In the genomic region with DNA sequence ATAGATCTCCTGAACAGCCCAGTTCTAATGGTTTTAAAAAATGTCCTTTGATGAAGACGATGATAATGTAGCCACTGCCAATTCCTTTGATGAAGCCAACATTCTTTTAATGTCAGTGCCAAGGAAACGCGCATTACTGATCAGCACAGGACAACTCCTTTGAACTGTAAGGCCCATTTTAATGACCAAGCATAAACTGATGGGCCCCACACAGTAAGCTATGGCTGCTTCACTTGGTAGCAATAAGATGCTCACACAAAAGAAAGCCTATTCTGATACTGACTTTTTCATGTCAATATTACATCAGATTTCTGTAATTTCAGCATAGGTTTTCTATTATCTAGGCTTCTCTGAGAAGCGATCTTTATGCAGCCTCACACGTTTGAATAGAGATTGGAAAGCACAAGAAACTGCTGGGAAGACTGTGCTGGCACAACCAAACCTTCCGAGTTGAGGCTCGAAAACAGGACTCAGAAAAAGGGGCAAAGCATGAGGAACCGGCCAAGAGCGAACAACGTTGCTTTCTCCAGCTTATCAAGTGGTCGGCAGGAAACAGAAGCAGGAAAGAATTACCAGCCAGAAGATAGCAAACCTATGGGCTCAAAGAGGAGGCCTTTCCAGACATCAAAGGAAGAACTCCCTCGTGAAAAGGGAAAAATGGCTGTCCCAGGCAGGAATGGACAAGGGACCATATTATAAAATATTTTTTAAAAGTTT, we compare ENCODE assay signal across 16 cellular contexts. TPM values are rescaled to one million over a fixed set of nuclear protein-coding genes. Genes with fewer than 3 reads are reported as not detected.
DNase-seq lines count a peak whose midpoint lies in the region; ATAC-seq, FAIRE-seq and TF ChIP-seq lines count a peak whose summit lies in the region.
"Had no signal": no experiment of that assay in that cellular context is flagged by ENCODE, and none has a peak within 500 bp of the region (broad histone marks: within the 10 kb centered on the region; RNA-seq: fewer than 3 reads in every experiment).

No MANE protein-coding gene starts in this region.

- CTCF ChIA-PET in HepG2 (lab: Yijun Ruan, JAX; ENCODE audit: low intra/inter-chr PET ratio, low total read pairs): no interaction called here
- CTCF ChIA-PET in PC-3 (lab: Charles Lee): no interaction called here

- WGBS in liver: 76% methylated on average over 12 of the region's 12 CpGs
- WGBS in HepG2 (ENCODE audit: low lambda C conversion rate): 93% methylated on average over 12 of the region's 12 CpGs

- H4K20me1 ChIP-seq in HepG2 (ENCODE audit: insufficient read depth, low read length) (no peaks in the 10 kb centered on the region), PC-3 (ENCODE audit: low read length) (no peaks in the 10 kb centered on the region)

- H3K27ac ChIP-seq in liver (ENCODE audit: low read depth in 1 of 2, low read length in 2 of 2): peak overlapping the region; percentile 13 to 26
- no peak overlapping the region for H3K27ac ChIP-seq in HepG2 (ENCODE audit: extremely low read length, insufficient read depth, low read length)
- peak overlapping the region; percentile 25; the same call in 1 of the 2 replicates for H3K27ac ChIP-seq in SK-N-MC
- H3K27ac ChIP-seq in WERI-Rb-1: no peak overlapping the region
- no peak overlapping the region for H3K27ac ChIP-seq in PC-3 (ENCODE audit: low read length)
- H3K27ac ChIP-seq: left ventricle myocardium inferior, PC-9 had no signal

- intact Hi-C loops in HepG2 (cut with micrococcal nuclease; ENCODE audit: unreplicated experiment) (no loop called here), PC-3 (cut with micrococcal nuclease) (no loop called here)

- BruUV-seq in HepG2 (replicated peaks; lab: Mats Ljungman, UMichigan) (no TSS peak), PC-3 (replicated peaks; lab: Mats Ljungman, UMichigan) (no TSS peak)

- TF ChIP-seq RAD21 in liver (IDR thresholded peaks at IDR 0.05) (no peak), HepG2 (CRISPR knock-in tag; IDR thresholded peaks at IDR 0.05) (no peak)

- TF ChIP-seq EP300 in HepG2 (IDR thresholded peaks at IDR 0.05; ENCODE audit: low read depth in 2 of 2, low read length in 2 of 2): no peak
- TF ChIP-seq EP300 in HepG2 (CRISPR knock-in tag; IDR thresholded peaks at IDR 0.05; ENCODE audit: borderline replicate concordance): no peak

- H3K36me3 ChIP-seq in liver (ENCODE audit: control insufficient read depth in 4 of 4, insufficient read depth in 3 of 4, low read depth in 1 of 4, low read length in 3 of 4) (peaks cover 0 to 3% (median 0%) of the 10 kb centered on the region in 4 donors), HepG2 (replicated peaks in 1 of 2; ENCODE audit: control insufficient read depth in 1 of 2, insufficient read depth in 2 of 2, low read length in 2 of 2) (no peaks in the 10 kb centered on the region; a peak in 1 of 5 replicates), SK-N-MC (ENCODE audit: insufficient read depth, low read length) (no peaks in the 10 kb centered on the region), WERI-Rb-1 (no peaks in the 10 kb centered on the region), PC-3 (ENCODE audit: low read depth, low read length) (no peaks in the 10 kb centered on the region)
- H3K36me3 ChIP-seq: left ventricle myocardium inferior had no signal

- no peaks in the 10 kb centered on the region for H3F3A ChIP-seq in PC-3 (ENCODE audit: low read length, unreplicated experiment)

- ATAC-seq in HepG2 (no peak), GM19467 (IDR thresholded peaks at IDR 0.05; ENCODE audit: unreplicated experiment) (no peak), PC-3 (no peak)

- H2AFZ ChIP-seq in HepG2 (ENCODE audit: low read length) (no peak overlapping the region), PC-3 (ENCODE audit: low read length) (no peak overlapping the region)
- H2AFZ ChIP-seq: PC-9 had no signal

- H3K4me3 ChIP-seq in liver (ENCODE audit: low read depth in 1 of 3, low read length in 3 of 3) (no peak overlapping the region), HepG2 (replicated peaks in 1 of 3; ENCODE audit: insufficient read depth in 1 of 3, low read depth in 2 of 3, low read length in 3 of 3) (no peak overlapping the region), SK-N-MC (no peak overlapping the region), WERI-Rb-1 (ENCODE audit: low read depth, low read length) (no peak overlapping the region), PC-3 (ENCODE audit: low read length) (no peak overlapping the region)
- H3K4me3 ChIP-seq: left ventricle myocardium inferior, PC-9 had no signal

- peaks cover 6 to 62% (median 46%) of the 10 kb centered on the region in 4 donors for H3K4me1 ChIP-seq in liver (ENCODE audit: control insufficient read depth in 4 of 4, insufficient read depth in 4 of 4, low read length in 3 of 4)
- peaks cover 33% of the 10 kb centered on the region for H3K4me1 ChIP-seq in HepG2 (ENCODE audit: insufficient read depth, low read length)
- peaks cover 30% of the 10 kb centered on the region for H3K4me1 ChIP-seq in PC-3 (ENCODE audit: insufficient read depth, low read length)

- H3K4me2 ChIP-seq in HepG2 (ENCODE audit: low read depth, low read length): no peak overlapping the region
- no peak overlapping the region for H3K4me2 ChIP-seq in PC-3 (ENCODE audit: low read length)
- H3K4me2 ChIP-seq: PC-9 had no signal

- H3K9me3 ChIP-seq in liver (ENCODE audit: control insufficient read depth in 4 of 4, low read length in 3 of 4) (no peaks in the 10 kb centered on the region), HepG2 (ENCODE audit: low read length) (no peaks in the 10 kb centered on the region), SK-N-MC (ENCODE audit: low read depth, low read length) (no peaks in the 10 kb centered on the region), WERI-Rb-1 (ENCODE audit: severe bottlenecking) (no peaks in the 10 kb centered on the region), PC-3 (ENCODE audit: low read length) (no peaks in the 10 kb centered on the region)
- H3K9me3 ChIP-seq: left ventricle myocardium inferior had no signal

- in situ Hi-C loops in HepG2 (cut with HindIII; ENCODE audit: extremely low pct_ligation_motif_present, low pct_unique_long_range_greater_than_20kb): no loop called here

- POLR2A ChIA-PET in HepG2 (lab: Yijun Ruan, JAX): no interaction called here
- POLR2A ChIA-PET in PC-3 (lab: Charles Lee; ENCODE audit: unreplicated experiment): no interaction called here

- no peaks in the 10 kb centered on the region for H3K27me3 ChIP-seq in liver (ENCODE audit: control insufficient read depth in 4 of 4, insufficient read depth in 4 of 4, low read length in 3 of 4)
- no peaks in the 10 kb centered on the region for H3K27me3 ChIP-seq in HepG2 (ENCODE audit: control insufficient read depth in 1 of 2, insufficient read depth in 2 of 2, low read length in 2 of 2)
- no peaks in the 10 kb centered on the region for H3K27me3 ChIP-seq in WERI-Rb-1 (ENCODE audit: insufficient read depth, low read depth, severe bottlenecking)
- no peaks in the 10 kb centered on the region for H3K27me3 ChIP-seq in PC-3 (ENCODE audit: low read length)

- TF ChIP-seq CTCF in liver (IDR thresholded peaks at IDR 0.05; ENCODE audit: low read depth, low read length, missing input control): no peak
- TF ChIP-seq CTCF in HepG2 (CRISPR knock-in tag; IDR thresholded peaks at IDR 0.05): no peak
- TF ChIP-seq CTCF in WERI-Rb-1 (IDR thresholded peaks at IDR 0.05; ENCODE audit: low read depth, low read length): no peak
- TF ChIP-seq CTCF in PC-3 (conservative IDR thresholded peaks at IDR 0.05; ENCODE audit: low read depth, low read length): no peak

- H3K79me2 ChIP-seq in HepG2 (ENCODE audit: insufficient read depth, low read length) (peaks cover 29% of the 10 kb centered on the region), PC-3 (ENCODE audit: low read length) (peaks cover 20% of the 10 kb centered on the region)

- H3K9me2 ChIP-seq in PC-3 (replicated peaks; ENCODE audit: low read length): no peaks in the 10 kb centered on the region

- FAIRE-seq in HepG2 (lab: Jason Lieb, UNC): no peak
- FAIRE-seq: endometrium, GM18507 had no signal

- no peak overlapping the region for H3K9ac ChIP-seq in liver (ENCODE audit: low read depth in 1 of 2, low read length in 2 of 2)
- H3K9ac ChIP-seq in HepG2 (ENCODE audit: insufficient read depth, low read depth, low read length): no peak overlapping the region
- no peak overlapping the region for H3K9ac ChIP-seq in SK-N-MC (ENCODE audit: insufficient read length)
- no peak overlapping the region for H3K9ac ChIP-seq in PC-3 (ENCODE audit: low read length)

- DNase-seq in HepG2 (ENCODE audit: low spot score) (no peak), SK-N-MC (ENCODE audit: low read depth, low spot score) (no peak), dermis blood vessel endothelial cell (peak; percentile 21), WERI-Rb-1 (no peak), NCI-H1105 (lab: John Stamatoyannopoulos, UW) (no peak), PC-3 (no peak)
- DNase-seq: activated CD4-positive, alpha-beta T cell treated with anti-CD3 and anti-CD28 coated beads for 1 hour; foreskin fibroblast; left ventricle myocardium inferior; NCI-H1436; PC-9; stimulated activated naive CD4-positive, alpha-beta T cell treated with Interleukin-2 at 50 U/mL for 16 hours had no signal

- TF ChIP-seq POLR2A in HepG2 (IDR thresholded peaks at IDR 0.05; ENCODE audit: insufficient read depth in 1 of 2, low read depth in 2 of 2, low read length in 2 of 2): no peak

RNA-seq across cellular contexts. Expression of gene ERN1, which starts 19.4 kb away (rescaled TPM):
- total RNA-seq in liver (10 to 100 TPM in 1 of 2 donors, 1 to 10 TPM in 1; 7.5 to 35.1 TPM), HepG2 (2016; rRNA removed; fragmentation: Illumina TruSeq; extraction: Trizol) (4.1 and 6.0 TPM in 2 replicates), dermis blood vessel endothelial cell (17.5 and 20.4 TPM in 2 replicates), PC-3 (2014; rRNA removed) (13.5 and 17.9 TPM in 2 replicates)
- polyA plus RNA-seq in liver (10 to 100 TPM in 1 of 2 donors, 1 to 10 TPM in 1; 6.3 to 22.3 TPM), HepG2 (2011; rRNA removed) (12.7 and 15.7 TPM in 2 replicates)
- total RNA-seq in HepG2 (2016; cell fraction: cytosol; rRNA removed; fragmentation: Illumina TruSeq; extraction: Trizol; ENCODE audit: low read depth): 3.0 and 3.8 TPM in 2 replicates
- 3.2 and 7.0 TPM in 2 replicates for total RNA-seq in HepG2 (2016; cell fraction: insoluble cytoplasmic fraction; rRNA removed; fragmentation: Illumina TruSeq; extraction: Trizol)
- 4.2 and 4.8 TPM in 2 replicates for total RNA-seq in HepG2 (2016; cell fraction: membrane; rRNA removed; fragmentation: Illumina TruSeq; extraction: Trizol)
- total RNA-seq in HepG2 (2016; cell fraction: nucleus; rRNA removed; fragmentation: Illumina TruSeq; extraction: Trizol): 10.8 and 12.6 TPM in 2 replicates
- polyA plus RNA-seq in HepG2 (2011; cell fraction: cytosol; rRNA removed): 9.1 and 10.3 TPM in 2 replicates
- 32.7 and 33.0 TPM in 2 replicates for polyA plus RNA-seq in HepG2 (2011; cell fraction: nucleus; rRNA removed)
- polyA plus RNA-seq in HepG2 (2012): 20.8 and 22.2 TPM in 2 replicates
- polyA plus RNA-seq in HepG2 (2016; cell fraction: cytosol; fragmentation: Illumina TruSeq; extraction: Trizol; ENCODE audit: low read depth): 2.9 and 3.1 TPM in 2 replicates
- polyA plus RNA-seq in HepG2 (2016; cell fraction: insoluble cytoplasmic fraction; fragmentation: Illumina TruSeq; extraction: Trizol; ENCODE audit: low read depth): 3.3 and 3.6 TPM in 2 replicates
- polyA plus RNA-seq in HepG2 (2016; cell fraction: membrane; fragmentation: Illumina TruSeq; extraction: Trizol; ENCODE audit: low read depth): 3.4 and 3.6 TPM in 2 replicates
- 11.5 and 12.4 TPM in 2 replicates for polyA plus RNA-seq in HepG2 (2016; cell fraction: nucleus; fragmentation: Illumina TruSeq; extraction: Trizol; ENCODE audit: insufficient read depth, low read depth)
- polyA minus RNA-seq in HepG2 (2011; rRNA and poly(A)+ RNA removed; ENCODE audit: low replicate concordance): 10.5 and 30.9 TPM in 2 replicates
- polyA minus RNA-seq in HepG2 (2011; cell fraction: cytosol; rRNA and poly(A)+ RNA removed): 13.3 and 18.1 TPM in 2 replicates
- polyA minus RNA-seq in HepG2 (2011; cell fraction: nucleus; rRNA and poly(A)+ RNA removed): 48.8 and 61.2 TPM in 2 replicates

Comparison
In these comparisons a context has a peak if more than half of its experiments do, and no peak if none do; other contexts are left out.
1. H3K27ac ChIP-seq: peak in liver (2 of 2) and SK-N-MC (single experiment); none in HepG2 (single experiment), WERI-Rb-1 (single experiment) and PC-3 (single experiment).